ENCODE assay signal across 14 cellular contexts in the genomic region with DNA sequence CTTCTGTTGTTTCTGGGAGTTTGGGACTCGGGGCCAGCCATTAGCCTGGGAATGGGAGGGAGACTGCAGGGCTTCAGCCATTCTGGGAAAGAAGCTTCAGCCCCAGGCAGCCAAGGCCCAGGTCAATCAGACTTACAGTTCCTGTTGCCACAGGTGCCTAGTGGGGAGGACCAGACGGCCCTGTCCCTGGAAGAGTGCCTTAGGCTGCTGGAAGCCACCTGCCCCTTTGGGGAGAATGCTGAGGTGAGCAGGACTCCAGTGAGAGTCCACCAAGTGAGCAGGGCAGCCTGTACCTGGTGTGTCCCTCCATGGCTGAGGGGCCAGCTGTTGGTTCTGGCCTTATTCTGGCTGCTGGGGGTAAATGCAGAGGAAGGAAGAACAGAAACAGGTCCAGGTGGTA. TPM values are rescaled to one million over a fixed set of nuclear protein-coding genes. Genes with fewer than 3 reads are reported as not detected.
A peak's percentile ranks its signal among the peaks of the same experiment; 100 is the strongest.
DNase-seq lines count a peak whose midpoint lies in the region; ATAC-seq, FAIRE-seq and TF ChIP-seq lines count a peak whose summit lies in the region.
"Had no signal": no experiment of that assay in that cellular context is flagged by ENCODE, and none has a peak within 500 bp of the region (broad histone marks: within the 10 kb centered on the region; RNA-seq: fewer than 3 reads in every experiment).

No MANE protein-coding gene starts in this region.

- H3K9me3 Mint-ChIP-seq in stimulated activated memory B cell treated with anti-CD40 and anti-IgM and Interleukin-4, amounts not matched to agents 10 μg/mL and 1 μg/mL and 100 μg/mL, for 72 hours = no peaks in the 10 kb centered on the region

- H3K14ac ChIP-seq in H1 (ENCODE audit: insufficient read length) = no peak overlapping the region

- H3K9me3 ChIP-seq in left ventricle myocardium inferior (replicated peaks) = no peaks in the 10 kb centered on the region
- no peaks in the 10 kb centered on the region for H3K9me3 ChIP-seq in PC-9 (ENCODE audit: insufficient read depth, low read depth)
- H3K9me3 ChIP-seq in H1 (ENCODE audit: insufficient read depth in 2 of 2, low read depth in 1 of 2, low read length in 1 of 2) = no peaks in the 10 kb centered on the region
- no peaks in the 10 kb centered on the region for H3K9me3 ChIP-seq in Peyer's patch

- TF ChIP-seq POLR2A in H1 (IDR thresholded peaks at IDR 0.05; ENCODE audit: control extremely low read depth in 1 of 2, low read depth in 2 of 2, low read length in 2 of 2) (no peak), Peyer's patch (IDR thresholded peaks at IDR 0.05) (no peak)

- H3K27ac Mint-ChIP-seq in stimulated activated memory B cell treated with anti-CD40 and anti-IgM and Interleukin-4, amounts not matched to agents 10 μg/mL and 1 μg/mL and 100 μg/mL, for 72 hours = peak overlapping the region; percentile 90

- peaks cover 20% of the 10 kb centered on the region for H3F3A ChIP-seq in PC-9 (ENCODE audit: insufficient read depth, low read depth)

- H3K4me2 ChIP-seq in PC-9 = no peak overlapping the region
- H3K4me2 ChIP-seq in H1 (ENCODE audit: insufficient read depth in 1 of 2, low read depth in 2 of 2, low read length in 2 of 2) = peak overlapping the region; percentile 89 to 90

- H3K4me1 ChIP-seq in left ventricle myocardium inferior (peaks cover 91% of the 10 kb centered on the region), PC-9 (replicated peaks; ENCODE audit: insufficient read depth) (peaks cover 33% of the 10 kb centered on the region), H1 (replicated peaks in 1 of 4; ENCODE audit: control insufficient read depth in 3 of 4, insufficient read depth in 4 of 4, low read length in 3 of 4) (peaks cover 16 to 43% (median 24%) of the 10 kb centered on the region in 4 experiments), Peyer's patch (peaks cover 3 to 38% (median 25%) of the 10 kb centered on the region in 4 donors)

- DNase-seq in left ventricle myocardium inferior = no peak
- DNase-seq in Right ventricle myocardium superior = no peak
- no peak for DNase-seq in PC-9
- no peak for DNase-seq in H1 (ENCODE audit: low read depth in 1 of 2, low spot score in 2 of 2)
- DNase-seq in Peyer's patch = no peak
- no peak for DNase-seq in UCSD-AML1 (lab: John Stamatoyannopoulos, UW; ENCODE audit: unreplicated experiment)
- DNase-seq: activated effector memory CD4-positive, alpha-beta T cell treated with anti-CD3 and anti-CD28 coated beads, Interleukin-2, amount 50 U/mL, for 16 hours; cerebellar nuclear complex; midbrain; NCI-H1436 treated with DMSO at 0.1 percent for 48 hours had no signal

- no peak for FAIRE-seq in H1 (lab: Jason Lieb, UNC)

- no peaks in the 10 kb centered on the region for H4K20me1 ChIP-seq in PC-9 (ENCODE audit: insufficient read depth)
- H4K20me1 ChIP-seq in H1 (replicated peaks in 1 of 2; ENCODE audit: control insufficient read depth in 1 of 2, insufficient read depth in 2 of 2, low read length in 2 of 2) = peaks cover 12 to 31% of the 10 kb centered on the region in 2 experiments

- peaks cover 74% of the 10 kb centered on the region for H3K36me3 Mint-ChIP-seq in stimulated activated memory B cell treated with anti-CD40 and anti-IgM and Interleukin-4, amounts not matched to agents 10 μg/mL and 1 μg/mL and 100 μg/mL, for 72 hours

- H3K23ac ChIP-seq in H1 (ENCODE audit: insufficient read length) = no peak overlapping the region

- peaks cover 6% of the 10 kb centered on the region; the same call in 1 of the 2 replicates for H3K23me2 ChIP-seq in H1 (ENCODE audit: low read depth, low read length)

- H2BK120ac ChIP-seq in H1 (replicated peaks; ENCODE audit: low read depth, low read length) = no peak overlapping the region

- BruUV-seq in PC-9 (replicated peaks; lab: Mats Ljungman, UMichigan) = no TSS peak

- H2BK5ac ChIP-seq in H1 (ENCODE audit: low read depth, low read length) = peak overlapping the region; percentile 99

- CTCF ChIA-PET in PC-9 (lab: Charles Lee) = no interaction called here
- CTCF ChIA-PET in H1 (lab: Charles Lee; ENCODE audit: partially characterized antibody) = interaction anchor here (0.6 to 14.5 kb wide), 9 partner anchors 8 to 206 kb away, joined by 3 to 203 read pairs (median 15); no protein-coding TSS in a partner anchor

- H3K56ac ChIP-seq in H1 (replicated peaks; ENCODE audit: insufficient read length, low read depth, low read length) = no peak overlapping the region

- WGBS in H1 (ENCODE audit: extremely low coverage in 1 of 2, insufficient coverage in 1 of 2, insufficient read length in 1 of 2, insufficient replicate concordance in 2 of 2, low coverage in 1 of 2, low lambda C conversion rate in 2 of 2, missing lambda C conversion rate in 1 of 2), 2 experiments = 72% methylated on average over 2 of the region's 2 CpGs; no CpG with 5 or more reads in 1 of the 2 experiments

- H3K27ac ChIP-seq in left ventricle myocardium inferior (replicated peaks) (peak overlapping the region; percentile 97), PC-9 (peak overlapping the region; percentile 94), H1 (ENCODE audit: low read depth, low read length) (peak overlapping the region; percentile 88; the same call in 1 of the 2 replicates), Peyer's patch (no peak overlapping the region)

- peaks cover 69% of the 10 kb centered on the region for H3K36me3 ChIP-seq in left ventricle myocardium inferior
- peaks cover 56% of the 10 kb centered on the region for H3K36me3 ChIP-seq in PC-9 (ENCODE audit: low read depth)
- peaks cover 28 to 68% (median 49%) of the 10 kb centered on the region in 4 experiments for H3K36me3 ChIP-seq in H1 (ENCODE audit: control insufficient read depth in 2 of 4, insufficient read depth in 4 of 4, low read length in 3 of 4)
- peaks cover 0 to 97% (median 0%) of the 10 kb centered on the region in 3 donors for H3K36me3 ChIP-seq in Peyer's patch

- no peaks in the 10 kb centered on the region for H3K27me3 Mint-ChIP-seq in stimulated activated memory B cell treated with anti-CD40 and anti-IgM and Interleukin-4, amounts not matched to agents 10 μg/mL and 1 μg/mL and 100 μg/mL, for 72 hours
- H3K27me3 Mint-ChIP-seq: progenitor cell of endocrine pancreas had no signal

- no peak for ATAC-seq in Right ventricle myocardium superior (ENCODE audit: poor library complexity)
- ATAC-seq in stimulated activated memory B cell treated with anti-CD40 and anti-IgM and Interleukin-4, amounts not matched to agents 10 μg/mL and 1 μg/mL and 100 μg/mL, for 72 hours = no peak
- ATAC-seq in GM21360 (IDR thresholded peaks at IDR 0.05; ENCODE audit: unreplicated experiment) = no peak
- ATAC-seq: activated CD4-positive, CD25-positive, alpha-beta regulatory T cell treated with anti-CD3 and anti-CD28 coated beads, Interleukin-2, amount 50 U/mL, for 24 hours had no signal

- no peak overlapping the region for H2BK20ac ChIP-seq in H1 (ENCODE audit: low read length)

- no peak for TF ChIP-seq EP300 in H1 (IDR thresholded peaks at IDR 0.05; ENCODE audit: borderline replicate concordance in 1 of 2, low read depth in 2 of 2, low read length in 2 of 2)

- POLR2A ChIA-PET in PC-9 (lab: Charles Lee; ENCODE audit: unreplicated experiment) (no interaction called here), H1 (lab: Charles Lee; ENCODE audit: partially characterized antibody) (interaction anchor here (0.5 to 41.8 kb wide), 13 partner anchors 9 to 1928 kb away, joined by 3 to 1227 read pairs (median 6); partner anchors contain the start of genes CBX1, COPZ2, NFE2L1 and PNPO)

- no peak overlapping the region for H3K4me3 Mint-ChIP-seq in stimulated activated memory B cell treated with anti-CD40 and anti-IgM and Interleukin-4, amounts not matched to agents 10 μg/mL and 1 μg/mL and 100 μg/mL, for 72 hours

- TF ChIP-seq RAD21 in H1 (IDR thresholded peaks at IDR 0.05 in 1 of 2, conservative IDR thresholded peaks at IDR 0.05 in 1 of 2; ENCODE audit: low read depth in 2 of 2, low read length in 2 of 2) = no peak

- H3K79me2 ChIP-seq in PC-9 (ENCODE audit: low read depth) = peaks cover 34% of the 10 kb centered on the region
- H3K79me2 ChIP-seq in H1 (ENCODE audit: control insufficient read depth in 1 of 2, insufficient read depth in 2 of 2, low read length in 2 of 2) = peaks cover 13 to 72% of the 10 kb centered on the region in 2 experiments

- peak overlapping the region; percentile 88 for H3K18ac ChIP-seq in H1 (ENCODE audit: extremely low read depth, low read length)

- H3K4me1 Mint-ChIP-seq in stimulated activated memory B cell treated with anti-CD40 and anti-IgM and Interleukin-4, amounts not matched to agents 10 μg/mL and 1 μg/mL and 100 μg/mL, for 72 hours = peaks cover 61% of the 10 kb centered on the region

- H3K27me3 ChIP-seq in left ventricle myocardium inferior (ENCODE audit: low read depth) = no peaks in the 10 kb centered on the region
- no peaks in the 10 kb centered on the region for H3K27me3 ChIP-seq in PC-9 (ENCODE audit: insufficient read depth, low read depth)
- no peaks in the 10 kb centered on the region for H3K27me3 ChIP-seq in H1 (replicated peaks in 1 of 4; ENCODE audit: control insufficient read depth in 3 of 4, extremely low read depth in 1 of 4, insufficient read depth in 3 of 4, low read length in 3 of 4)
- no peaks in the 10 kb centered on the region for H3K27me3 ChIP-seq in Peyer's patch

- peak overlapping the region; percentile 91; the same call in 1 of the 2 replicates for H2AK5ac ChIP-seq in H1 (ENCODE audit: low read depth, low read length)

- intact Hi-C loops in left ventricle myocardium inferior (cut with micrococcal nuclease) = no loop called here
- intact Hi-C loops in Right ventricle myocardium superior (cut with DNase I) = no loop called here
- intact Hi-C loops in PC-9 (cut with micrococcal nuclease; ENCODE audit: unreplicated experiment) = no loop called here

- H4K8ac ChIP-seq in H1 (ENCODE audit: extremely low read depth, insufficient read depth, low read length) = peak overlapping the region; percentile 7

- H3K9me2 ChIP-seq in PC-9 (ENCODE audit: insufficient read depth) = no peaks in the 10 kb centered on the region

- peaks cover 17% of the 10 kb centered on the region for H3K79me1 ChIP-seq in H1 (ENCODE audit: low read depth, low read length)

- H3K4ac ChIP-seq in H1 (replicated peaks; ENCODE audit: insufficient read length, low read depth, low read length) = no peak overlapping the region

- no peak overlapping the region for H2BK15ac ChIP-seq in H1 (ENCODE audit: low read length)

- no peak overlapping the region for H4K91ac ChIP-seq in H1 (replicated peaks; ENCODE audit: insufficient read length, low read length)

- H2AFZ ChIP-seq in PC-9 (no peak overlapping the region), H1 (ENCODE audit: low read length) (no peak overlapping the region)

- H3K4me3 ChIP-seq in left ventricle myocardium inferior = no peak overlapping the region
- no peak overlapping the region for H3K4me3 ChIP-seq in PC-9
- H3K4me3 ChIP-seq in H1 (ENCODE audit: extremely low read depth in 1 of 4, insufficient read depth in 2 of 4, low read depth in 3 of 4, low read length in 4 of 4) = peak overlapping the region in 1 of 4 experiments; percentile 98; a peak in 2 of 8 replicates
- no peak overlapping the region for H3K4me3 ChIP-seq in Peyer's patch

- H2BK12ac ChIP-seq in H1 (ENCODE audit: low read depth, low read length) = peak overlapping the region; percentile 98

- no peak for TF ChIP-seq CTCF in left ventricle myocardium inferior (IDR thresholded peaks at IDR 0.05; ENCODE audit: borderline replicate concordance)
- TF ChIP-seq CTCF in PC-9 (conservative IDR thresholded peaks at IDR 0.05) = no peak
- TF ChIP-seq CTCF in H1 (IDR thresholded peaks at IDR 0.05; ENCODE audit: control extremely low read depth in 1 of 3, insufficient read depth in 1 of 3, low read depth in 1 of 3, low read length in 3 of 3) = no peak
- no peak for TF ChIP-seq CTCF in Peyer's patch (IDR thresholded peaks at IDR 0.05)

- H4K5ac ChIP-seq in H1 (ENCODE audit: insufficient read length, low read depth, low read length) = no peak overlapping the region

- H3K9ac ChIP-seq in H1 (replicated peaks in 1 of 4; ENCODE audit: extremely low read depth in 1 of 4, low read depth in 3 of 4, low read length in 3 of 4) = peak overlapping the region in 1 of 4 experiments; percentile 88; a peak in 1 of 7 replicates

RNA-seq across cellular contexts. Expression of gene NFE2L1, which starts 8.7 kb away (rescaled TPM):
- total RNA-seq in left ventricle myocardium inferior (895 TPM), Right ventricle myocardium superior (911 TPM), PC-9 (2021) (85.5 and 91.7 TPM in 2 replicates), Peyer's patch (100 to 1,000 TPM in 3 of 4 donors, 10 to 100 TPM in 1; 89.1 to 228 (median 217) TPM)
- 140 and 148 TPM in 2 replicates for total RNA-seq in H1 (2021; fragmentation: NEBNext Ultra II Directional; extraction: Animal tissue kit (Norgen Biotek cat#: 25700))
- polyA plus RNA-seq in H1 (2011; rRNA removed) = 143 and 173 TPM in 2 replicates
- polyA plus RNA-seq in H1 (2011; cell fraction: cytosol; rRNA removed) = 181 TPM
- 178 TPM for polyA plus RNA-seq in H1 (2011; cell fraction: nucleus; rRNA removed)
- 161 to 195 TPM (median 173 TPM) in 4 replicates for polyA plus RNA-seq in H1 (2012, experiment 1 of 2)
- polyA plus RNA-seq in H1 (2012, experiment 2 of 2) = 101 TPM
- polyA plus RNA-seq in H1 (2013, experiment 1 of 2) = 146 TPM
- 156 TPM for polyA plus RNA-seq in H1 (2013, experiment 2 of 2)
- 193 and 224 TPM in 2 replicates for polyA minus RNA-seq in H1 (2011; rRNA and poly(A)+ RNA removed)
- 160 TPM for polyA minus RNA-seq in H1 (2011; cell fraction: cytosol; rRNA and poly(A)+ RNA removed)
- 99.1 TPM for polyA minus RNA-seq in H1 (2011; cell fraction: nucleus; rRNA and poly(A)+ RNA removed)

RNA-seq across cellular contexts. Expression of gene COPZ2, which starts 19.3 kb away (rescaled TPM):
- total RNA-seq in left ventricle myocardium inferior (50.6 TPM), Right ventricle myocardium superior (49.2 TPM), PC-9 (2021) (2.6 and 2.7 TPM in 2 replicates), Peyer's patch (10 to 100 TPM in 2 of 4 donors, 1 to 10 TPM in 2; 2.2 to 27.2 (median 7.0) TPM)
- not detected in 2 replicates for total RNA-seq in H1 (2021; fragmentation: NEBNext Ultra II Directional; extraction: Animal tissue kit (Norgen Biotek cat#: 25700))
- 0.24 and 0.25 TPM in 2 replicates for polyA plus RNA-seq in H1 (2011; rRNA removed)
- polyA plus RNA-seq in H1 (2011; cell fraction: cytosol; rRNA removed) = 0.23 TPM
- 0.47 TPM for polyA plus RNA-seq in H1 (2011; cell fraction: nucleus; rRNA removed)
- 0.34 to 0.45 TPM in 2 of 4 replicates, not detected in the others for polyA plus RNA-seq in H1 (2012, experiment 1 of 2)
- polyA plus RNA-seq in H1 (2012, experiment 2 of 2) = not detected
- polyA plus RNA-seq in H1 (2013, experiment 1 of 2) = 0.41 TPM
- polyA plus RNA-seq in H1 (2013, experiment 2 of 2) = 0.70 TPM
- polyA minus RNA-seq in H1 (2011; rRNA and poly(A)+ RNA removed) = not detected in 2 replicates
- polyA minus RNA-seq in H1 (2011; cell fraction: cytosol; rRNA and poly(A)+ RNA removed) = not detected
- not detected for polyA minus RNA-seq in H1 (2011; cell fraction: nucleus; rRNA and poly(A)+ RNA removed)
- total RNA-seq: progenitor cell of endocrine pancreas had no signal

RNA-seq across cellular contexts. Expression of gene CBX1, which starts 44.4 kb away (rescaled TPM):
- 33.0 TPM for total RNA-seq in left ventricle myocardium inferior
- total RNA-seq in Right ventricle myocardium superior = 31.7 TPM
- total RNA-seq in PC-9 (2021) = 73.6 and 93.9 TPM in 2 replicates
- 166 and 173 TPM in 2 replicates for total RNA-seq in H1 (2021; fragmentation: NEBNext Ultra II Directional; extraction: Animal tissue kit (Norgen Biotek cat#: 25700))
- 23.8 and 38.7 TPM in 2 replicates for polyA plus RNA-seq in H1 (2011; rRNA removed)
- 61.9 TPM for polyA plus RNA-seq in H1 (2011; cell fraction: cytosol; rRNA removed)
- polyA plus RNA-seq in H1 (2011; cell fraction: nucleus; rRNA removed) = 16.3 TPM
- 166 to 245 TPM (median 172 TPM) in 4 replicates for polyA plus RNA-seq in H1 (2012, experiment 1 of 2)
- 24.6 TPM for polyA plus RNA-seq in H1 (2012, experiment 2 of 2)
- 109 TPM for polyA plus RNA-seq in H1 (2013, experiment 1 of 2)
- polyA plus RNA-seq in H1 (2013, experiment 2 of 2) = 111 TPM
- 23.7 and 25.9 TPM in 2 replicates for polyA minus RNA-seq in H1 (2011; rRNA and poly(A)+ RNA removed)
- polyA minus RNA-seq in H1 (2011; cell fraction: cytosol; rRNA and poly(A)+ RNA removed) = 42.8 TPM
- 20.1 TPM for polyA minus RNA-seq in H1 (2011; cell fraction: nucleus; rRNA and poly(A)+ RNA removed)
- total RNA-seq in Peyer's patch = 10 to 100 TPM in 1 of 4 donors, 1 to 10 TPM in 3; 7.2 to 14.0 (median 8.5) TPM

RNA-seq across cellular contexts. Expression of gene SNX11, which starts 50.7 kb away (rescaled TPM):
- total RNA-seq in left ventricle myocardium inferior (11.3 TPM), Right ventricle myocardium superior (11.8 TPM), PC-9 (2021) (16.0 and 17.0 TPM in 2 replicates), Peyer's patch (10 to 100 TPM in 3 of 4 donors, 1 to 10 TPM in 1; 9.5 to 19.8 (median 15.0) TPM)
- 20.9 and 21.1 TPM in 2 replicates for total RNA-seq in H1 (2021; fragmentation: NEBNext Ultra II Directional; extraction: Animal tissue kit (Norgen Biotek cat#: 25700))
- 16.3 and 21.4 TPM in 2 replicates for polyA plus RNA-seq in H1 (2011; rRNA removed)
- polyA plus RNA-seq in H1 (2011; cell fraction: cytosol; rRNA removed) = 18.8 TPM
- polyA plus RNA-seq in H1 (2011; cell fraction: nucleus; rRNA removed) = 14.8 TPM
- polyA plus RNA-seq in H1 (2012, experiment 1 of 2) = 19.2 to 22.5 TPM (median 21.5 TPM) in 4 replicates
- 27.4 TPM for polyA plus RNA-seq in H1 (2012, experiment 2 of 2)
- polyA plus RNA-seq in H1 (2013, experiment 1 of 2) = 11.7 TPM
- polyA plus RNA-seq in H1 (2013, experiment 2 of 2) = 11.8 TPM
- polyA minus RNA-seq in H1 (2011; rRNA and poly(A)+ RNA removed) = 22.9 and 30.3 TPM in 2 replicates
- polyA minus RNA-seq in H1 (2011; cell fraction: cytosol; rRNA and poly(A)+ RNA removed) = 14.1 TPM
- 10.5 TPM for polyA minus RNA-seq in H1 (2011; cell fraction: nucleus; rRNA and poly(A)+ RNA removed)

Comparison
In these comparisons a context has a peak if more than half of its experiments do, and no peak if none do; other contexts are left out.
1. H3K27ac ChIP-seq: peak in left ventricle myocardium inferior (single experiment), PC-9 (single experiment) and H1 (single experiment); none in Peyer's patch (0 of 4).